ENCODE assay signal across 29 cellular contexts in the genomic region with DNA sequence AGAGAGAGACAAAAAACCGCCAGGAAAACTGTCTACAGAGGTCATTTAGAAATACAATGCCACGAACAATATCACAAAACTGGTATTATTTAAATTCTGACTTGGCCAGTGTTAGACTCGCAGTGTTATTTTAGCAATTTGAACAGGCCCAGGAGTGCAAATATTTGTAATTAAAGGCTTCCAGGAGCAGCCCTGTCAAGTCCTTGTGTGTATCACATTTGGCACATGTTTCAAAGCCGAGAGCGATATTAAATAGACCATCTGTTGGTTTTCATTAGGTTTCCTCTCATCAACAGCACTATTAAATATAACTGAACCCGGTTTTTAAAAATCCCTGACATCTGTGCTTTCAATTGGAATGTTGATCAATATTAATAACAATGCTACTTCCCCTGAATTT.
DNase-seq lines count a peak whose midpoint lies in the region; ATAC-seq and TF ChIP-seq lines count a peak whose summit lies in the region.
"Had no signal": no experiment of that assay in that cellular context is flagged by ENCODE, and none has a peak within 500 bp of the region (broad histone marks: within the 10 kb centered on the region; RNA-seq: fewer than 3 reads in every experiment).

No MANE protein-coding gene starts in this region.

- DNase-seq in DMS153 (lab: John Stamatoyannopoulos, UW) (peak; percentile 71), NCI-H1092 treated with DMSO at 0.1 percent for 48 hours (lab: John Stamatoyannopoulos, UW) (peak; percentile 84), NCI-H446 treated with DMSO at 0.1 percent for 48 hours (lab: John Stamatoyannopoulos, UW) (peak; percentile 75), cerebellum (ENCODE audit: low spot score) (peak; percentile 23), Peyer's patch (no peak), chondrocyte (ENCODE audit: low spot score) (no peak)
- DNase-seq: activated CD4-positive, alpha-beta T cell treated with anti-CD3 and anti-CD28 coated beads for 4 hours; anterior cingulate cortex; cortex of kidney; effector memory CD4-positive, alpha-beta T cell; GM23248; immature natural killer cell; Kasumi-1; left cardiac atrium; mucosa of descending colon; natural killer cell; NCI-H2107; NCI-H526 treated with DMSO at 0.1 percent for 48 hours; nucleus accumbens; sigmoid colon; stimulated activated CD4-positive, alpha-beta T cell treated with anti-CD3 and anti-CD28 coated beads, Interleukin-4, amount 100 ng/mL, for 1 hour; T1000; transverse colon; WERI-Rb-1 had no signal

- peaks cover 12% of the 10 kb centered on the region for H3K9me3 Mint-ChIP-seq in chondrocyte (ENCODE audit: low read depth)

- no peak overlapping the region for H3K27ac Mint-ChIP-seq in chondrocyte (ENCODE audit: unreplicated experiment)
- H3K27ac Mint-ChIP-seq: activated naive CD8-positive, alpha-beta T cell; activated T-helper 2 cell treated with anti-CD3 and anti-CD28 coated beads, Interferon-gamma antibody, Interleukin-2, Interleukin-4, amounts not matched to agents 10 μg/mL and 5 μg/mL and 100 μg/mL, durations not matched to agents 14 hours and 24 hours and 36 hours; immature natural killer cell; natural killer cell had no signal

- no peaks in the 10 kb centered on the region for H3K9me3 ChIP-seq in Peyer's patch
- H3K9me3 ChIP-seq: mucosa of descending colon, prostate gland, sigmoid colon, transverse colon had no signal

- no peak for TF ChIP-seq CTCF in Peyer's patch (IDR thresholded peaks at IDR 0.05)
- no peak for TF ChIP-seq CTCF in chondrocyte (IDR thresholded peaks at IDR 0.05)

- TF ChIP-seq POLR2A in Peyer's patch (IDR thresholded peaks at IDR 0.05), result no peak

- no peak overlapping the region for H3K4me3 ChIP-seq in Peyer's patch
- H3K4me3 ChIP-seq: GM23248, mucosa of descending colon, prostate gland, sigmoid colon, transverse colon had no signal

- no peak overlapping the region for H3K4me3 Mint-ChIP-seq in chondrocyte (ENCODE audit: unreplicated experiment)
- H3K4me3 Mint-ChIP-seq: activated naive CD8-positive, alpha-beta T cell; immature natural killer cell; natural killer cell had no signal

- peaks cover 2% of the 10 kb centered on the region for H3K36me3 Mint-ChIP-seq in chondrocyte (ENCODE audit: low read depth)
- H3K36me3 Mint-ChIP-seq: activated naive CD8-positive, alpha-beta T cell; natural killer cell had no signal

- H3K27me3 ChIP-seq in Peyer's patch, result no peaks in the 10 kb centered on the region
- H3K27me3 ChIP-seq: sigmoid colon, transverse colon had no signal

- H3K4me1 ChIP-seq in Peyer's patch, result no peaks in the 10 kb centered on the region
- H3K4me1 ChIP-seq: prostate gland, sigmoid colon, transverse colon had no signal

- H3K27ac ChIP-seq in Peyer's patch, result no peak overlapping the region
- H3K27ac ChIP-seq: epithelial cell of prostate, GM23248, prostate gland, sigmoid colon, transverse colon, WERI-Rb-1 had no signal

- ATAC-seq in HG03342 (IDR thresholded peaks at IDR 0.05; ENCODE audit: unreplicated experiment), result no peak
- ATAC-seq: mucosa of descending colon, natural killer cell had no signal

- peaks cover 6% of the 10 kb centered on the region for H3K27me3 Mint-ChIP-seq in chondrocyte (ENCODE audit: low read depth)

- H3K4me1 Mint-ChIP-seq in chondrocyte (ENCODE audit: low read depth), result no peaks in the 10 kb centered on the region
- H3K4me1 Mint-ChIP-seq: immature natural killer cell, natural killer cell had no signal

- no peaks in the 10 kb centered on the region for H3K36me3 ChIP-seq in Peyer's patch
- H3K36me3 ChIP-seq: prostate gland, sigmoid colon, transverse colon, WERI-Rb-1 had no signal

Comparison
In these comparisons a context has a peak if more than half of its experiments do, and no peak if none do; other contexts are left out.
1. DNase-seq: peak in DMS153 (single experiment), NCI-H1092 treated with DMSO at 0.1 percent for 48 hours (single experiment), NCI-H446 treated with DMSO at 0.1 percent for 48 hours (single experiment) and cerebellum (single experiment); none in Peyer's patch (0 of 3) and chondrocyte (single experiment).